ENCODE assay signal across 10 cellular contexts in the genomic region with DNA sequence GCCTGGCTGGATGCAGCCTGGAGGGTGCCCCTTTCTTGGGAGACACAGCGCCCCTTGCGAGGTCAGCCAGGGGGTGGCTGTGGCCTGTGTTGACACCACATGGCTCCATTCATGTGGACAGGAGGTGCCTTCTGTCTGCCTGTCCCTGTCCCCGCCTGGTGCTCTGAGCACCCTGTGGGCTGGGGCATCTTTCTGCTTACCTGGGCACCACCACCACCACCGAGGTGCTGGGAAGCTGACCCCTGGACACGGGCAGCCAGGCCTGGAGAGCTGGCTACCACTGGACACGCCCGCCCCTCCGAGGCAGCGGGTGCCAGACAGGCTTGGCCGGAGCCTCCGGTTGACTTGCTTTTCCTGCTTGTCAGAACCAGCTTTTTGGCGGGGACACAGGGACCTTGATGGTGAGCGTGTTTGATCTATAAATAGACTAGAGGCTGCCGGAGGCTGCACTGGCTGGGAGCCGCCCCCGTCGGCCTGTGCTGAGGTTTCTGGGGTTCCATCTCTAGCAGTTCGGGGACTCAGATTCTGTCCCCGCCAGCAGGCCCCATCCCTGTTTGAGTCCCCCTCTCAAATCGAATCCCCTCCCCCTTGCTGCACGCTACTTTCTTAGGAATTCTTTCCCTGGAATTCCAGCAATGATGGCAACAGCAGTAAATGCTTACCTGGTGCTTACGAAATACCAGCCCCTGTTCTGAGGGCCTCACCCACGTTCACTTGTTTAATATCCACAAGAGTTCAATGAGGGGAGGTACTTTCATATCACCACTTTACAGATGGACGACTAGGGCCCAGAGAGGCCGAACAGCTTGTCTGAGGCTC.
DNase-seq lines count a peak whose midpoint lies in the region; ATAC-seq and TF ChIP-seq lines count a peak whose summit lies in the region.
"Had no signal": no experiment of that assay in that cellular context is flagged by ENCODE, and none has a peak within 500 bp of the region (broad histone marks: within the 10 kb centered on the region; RNA-seq: fewer than 3 reads in every experiment).

No MANE protein-coding gene starts in this region.

- peak overlapping the region; percentile 31 for H3K27ac Mint-ChIP-seq in endodermal cell
- H3K27ac Mint-ChIP-seq: activated B cell treated with CpG ODN at 0.5 μM for 24 hours had no signal

- H2BK15ac ChIP-seq in mesenchymal stem cell (ENCODE audit: low read depth, poor library complexity, severe bottlenecking): no peak overlapping the region

- TF ChIP-seq CTCF in endodermal cell (conservative IDR thresholded peaks at IDR 0.05) (no peak), upper lobe of right lung (IDR thresholded peaks at IDR 0.05) (no peak)

- H3K18ac ChIP-seq in mesenchymal stem cell (ENCODE audit: low read depth in 1 of 2, low read length in 2 of 2): peak overlapping the region in 1 of 2 experiments; percentile 46

- no peak overlapping the region for H3K23ac ChIP-seq in mesenchymal stem cell (ENCODE audit: low read length in 2 of 2)

- H3K9me3 Mint-ChIP-seq in endodermal cell: no peaks in the 10 kb centered on the region
- H3K9me3 Mint-ChIP-seq: activated B cell treated with CpG ODN at 0.5 μM for 24 hours; effector memory CD8-positive, alpha-beta T cell had no signal

- peak overlapping the region; percentile 6 for H4K91ac ChIP-seq in mesenchymal stem cell (ENCODE audit: low read length)

- no peak overlapping the region for H2AFZ ChIP-seq in mesenchymal stem cell (ENCODE audit: low read depth, low read length)

- H3K27me3 ChIP-seq in endodermal cell (ENCODE audit: control insufficient read depth, insufficient read depth, low read length, poor library complexity, severe bottlenecking): no peaks in the 10 kb centered on the region
- peaks cover 0 to 9% of the 10 kb centered on the region in 2 experiments for H3K27me3 ChIP-seq in mesenchymal stem cell (ENCODE audit: control insufficient read depth in 1 of 2, insufficient read depth in 1 of 2, low read length in 2 of 2)
- no peaks in the 10 kb centered on the region for H3K27me3 ChIP-seq in upper lobe of right lung

- peaks cover 9% of the 10 kb centered on the region for H3K4me1 Mint-ChIP-seq in endodermal cell
- H3K4me1 Mint-ChIP-seq: activated B cell treated with CpG ODN at 0.5 μM for 24 hours had no signal

- no peak overlapping the region for H2BK120ac ChIP-seq in mesenchymal stem cell (ENCODE audit: low read depth, low read length)

- H3K4me2 ChIP-seq in mesenchymal stem cell (ENCODE audit: low read length, poor library complexity, severe bottlenecking): no peak overlapping the region

- no peak overlapping the region for H3K4me3 Mint-ChIP-seq in endodermal cell
- H3K4me3 Mint-ChIP-seq: activated B cell treated with CpG ODN at 0.5 μM for 24 hours; effector memory CD8-positive, alpha-beta T cell had no signal

- H3K4me3 ChIP-seq in endodermal cell (ENCODE audit: low read length) (no peak overlapping the region), mesenchymal stem cell (ENCODE audit: insufficient read depth in 1 of 2, low read depth in 1 of 2, low read length in 2 of 2) (no peak overlapping the region), upper lobe of right lung (no peak overlapping the region)

- H3K27ac ChIP-seq in endodermal cell (ENCODE audit: low read depth, low read length) (no peak overlapping the region), mesenchymal stem cell (ENCODE audit: low read length, poor library complexity, severe bottlenecking) (no peak overlapping the region), upper lobe of right lung (peak overlapping the region; percentile 66)

- intact Hi-C loops in upper lobe of right lung (cut with DNase I): no loop called here

- no peaks in the 10 kb centered on the region for H3K27me3 Mint-ChIP-seq in endodermal cell (ENCODE audit: insufficient read depth)

- H3K9me3 ChIP-seq in endodermal cell (ENCODE audit: control insufficient read depth, low read length): no peaks in the 10 kb centered on the region
- no peaks in the 10 kb centered on the region for H3K9me3 ChIP-seq in mesenchymal stem cell (ENCODE audit: control insufficient read depth, low read length)
- H3K9me3 ChIP-seq in upper lobe of right lung: no peaks in the 10 kb centered on the region

- H3K4me1 ChIP-seq in endodermal cell (ENCODE audit: control insufficient read depth, insufficient read depth, low read length): peaks cover 7% of the 10 kb centered on the region
- peaks cover 6% of the 10 kb centered on the region for H3K4me1 ChIP-seq in mesenchymal stem cell (ENCODE audit: control insufficient read depth, insufficient read depth, low read depth, low read length)
- peaks cover 22% of the 10 kb centered on the region for H3K4me1 ChIP-seq in upper lobe of right lung

- no peak overlapping the region for H3K4ac ChIP-seq in mesenchymal stem cell (ENCODE audit: low read depth in 1 of 2, low read length in 2 of 2)

- peak overlapping the region in 1 of 2 experiments; percentile 10 for H2BK12ac ChIP-seq in mesenchymal stem cell (ENCODE audit: low read length in 2 of 2)

- no peak overlapping the region for H4K8ac ChIP-seq in mesenchymal stem cell (ENCODE audit: low read length)

- WGBS in endodermal cell (ENCODE audit: insufficient coverage in 1 of 2, insufficient read length in 1 of 2), 2 experiments: 79 to 87% methylated on average over 23 to 25 of the region's 25 CpGs
- 84% methylated on average over 25 of the region's 25 CpGs for WGBS in mesenchymal stem cell

- H3K36me3 ChIP-seq in endodermal cell (ENCODE audit: control insufficient read depth, insufficient read depth, low read length) (no peaks in the 10 kb centered on the region), mesenchymal stem cell (ENCODE audit: control insufficient read depth in 1 of 2, insufficient read depth in 2 of 2, low read depth in 1 of 2, low read length in 2 of 2) (peaks cover 0 to 7% of the 10 kb centered on the region in 2 experiments), upper lobe of right lung (no peaks in the 10 kb centered on the region)

- H3K9ac ChIP-seq in endodermal cell (ENCODE audit: extremely low read depth, low read length, poor library complexity, severe bottlenecking) (no peak overlapping the region), mesenchymal stem cell (ENCODE audit: low read length) (no peak overlapping the region)

- H3K79me1 ChIP-seq in mesenchymal stem cell (replicated peaks; ENCODE audit: low read length, poor library complexity, severe bottlenecking): peaks cover 14% of the 10 kb centered on the region

- peak; percentile 34 for DNase-seq in SIG-M5 treated with dmso at 0.1 percent for 504 hours (lab: John Stamatoyannopoulos, UW; ENCODE audit: unreplicated experiment)
- DNase-seq in SIG-M5 (lab: John Stamatoyannopoulos, UW): no peak
- peak; percentile 71 for DNase-seq in endodermal cell
- no peak for DNase-seq in mesenchymal stem cell
- DNase-seq in upper lobe of right lung: peak; percentile 90
- no peak for DNase-seq in T-helper 9 cell
- no peak for DNase-seq in NCI-H1436 treated with DMSO at 0.1 percent for 48 hours (lab: John Stamatoyannopoulos, UW)
- DNase-seq: activated B cell treated with CpG ODN at 0.5 μM for 24 hours; effector memory CD8-positive, alpha-beta T cell had no signal

- no peaks in the 10 kb centered on the region for H3K36me3 Mint-ChIP-seq in endodermal cell (ENCODE audit: low read depth)

- no peak overlapping the region for H2AK5ac ChIP-seq in mesenchymal stem cell (ENCODE audit: low read length, severe bottlenecking)

- H2BK5ac ChIP-seq in mesenchymal stem cell (ENCODE audit: low read depth, low read length, poor library complexity, severe bottlenecking): no peak overlapping the region

- peak overlapping the region in 1 of 2 experiments; percentile 69 for H3K14ac ChIP-seq in mesenchymal stem cell (ENCODE audit: low read length in 2 of 2)

- ATAC-seq in upper lobe of right lung (peak; percentile 84), HG03378 (IDR thresholded peaks at IDR 0.05; ENCODE audit: unreplicated experiment) (no peak)

Comparison
In these comparisons a context has a peak if more than half of its experiments do, and no peak if none do; other contexts are left out.
1. DNase-seq: peak in SIG-M5 treated with dmso at 0.1 percent for 504 hours (single experiment), endodermal cell (single experiment) and upper lobe of right lung (single experiment); none in SIG-M5 (single experiment), mesenchymal stem cell (single experiment), T-helper 9 cell (single experiment) and NCI-H1436 treated with DMSO at 0.1 percent for 48 hours (single experiment).